1 cellular context compared by ENCODE assay signal in genomic region chr22:42653992-42654391, GRCh38.
TF ChIP-seq lines count a peak whose summit lies in the region.

No MANE protein-coding gene starts in this region.

TF ChIP-seq in K562, 482 proteins besides CTCF, POLR2A, EP300 and RAD21:
- no peak for TF ChIP-seq CTCFL (IDR thresholded peaks at IDR 0.05; ENCODE audit: borderline replicate concordance, insufficient read depth, low read depth, low read length, poor library complexity, severe bottlenecking)
- TF ChIP-seq NR2C1 (IDR thresholded peaks at IDR 0.05): peak; percentile 58; the same call in 1 of the 2 replicates
- peak; percentile 68; the same call in 1 of the 2 replicates for TF ChIP-seq NR2C1 (tag; IDR thresholded peaks at IDR 0.05)
- no peak for TF ChIP-seq FOS (IDR thresholded peaks at IDR 0.05; ENCODE audit: extremely low read depth, insufficient read length)
- TF ChIP-seq NR2C2 (CRISPR knock-in tag; IDR thresholded peaks at IDR 0.05): no peak
- peak; percentile 48; the same call in 1 of the 2 replicates for TF ChIP-seq NR2C2 (tag; IDR thresholded peaks at IDR 0.05)
- TF ChIP-seq ATF1 (CRISPR knock-in tag; IDR thresholded peaks at IDR 0.05): no peak
- no peak for TF ChIP-seq ATF1 (tag; IDR thresholded peaks at IDR 0.05)
